ENCODE assay signal across 20 cellular contexts in genomic region chr19:7631577-7631976, GRCh38. TPM values are rescaled to one million over a fixed set of nuclear protein-coding genes. Genes with fewer than 3 reads are reported as not detected.
DNase-seq lines count a peak whose midpoint lies in the region; ATAC-seq and TF ChIP-seq lines count a peak whose summit lies in the region.
"Had no signal": no experiment of that assay in that cellular context is flagged by ENCODE, and none has a peak within 500 bp of the region (broad histone marks: within the 10 kb centered on the region; RNA-seq: fewer than 3 reads in every experiment).

No MANE protein-coding gene starts in this region.

- TF ChIP-seq CTCF in activated CD8-positive, alpha-beta T cell treated with anti-CD3 and anti-CD28 coated beads for 36 hours (IDR thresholded peaks at IDR 0.05): no peak
- TF ChIP-seq CTCF in nephron progenitor cell (IDR thresholded peaks at IDR 0.05): no peak

- H3K27ac ChIP-seq in CD8-positive, alpha-beta memory T cell (ENCODE audit: low read depth, low read length): no peak overlapping the region
- H3K27ac ChIP-seq: BLaER1, RWPE1 had no signal

- CTCF ChIA-PET in activated CD8-positive, alpha-beta T cell treated with anti-CD3 and anti-CD28 coated beads for 36 hours (lab: Charles Lee): interaction anchor here (3.2 to 4.0 kb wide), 2 partner anchors 49 to 63 kb away, joined by 17 to 18 read pairs; partner anchors contain the start of gene TRAPPC5
- CTCF ChIA-PET in activated CD8-positive, alpha-beta T cell treated with anti-CD3 and anti-CD28 coated beads, Interleukin-2, amount 10 ng/mL, durations not matched to agents 7 days and 5 days (lab: Charles Lee): interaction anchor here (1.2 to 2.6 kb wide), 2 partner anchors 21 to 63 kb away, joined by 3 to 13 read pairs; no protein-coding TSS in a partner anchor
- CTCF ChIA-PET in CD8-positive, alpha-beta memory T cell (lab: Charles Lee): no interaction called here

- POLR2A ChIA-PET in activated CD8-positive, alpha-beta T cell treated with anti-CD3 and anti-CD28 coated beads for 36 hours (lab: Charles Lee): interaction anchor here (1.7 kb wide), 1 partner anchor 13 kb away, joined by 3 read pairs; no protein-coding TSS in a partner anchor
- POLR2A ChIA-PET in activated CD8-positive, alpha-beta T cell treated with anti-CD3 and anti-CD28 coated beads, Interleukin-2, amount 10 ng/mL, durations not matched to agents 7 days and 5 days (lab: Charles Lee): interaction anchor here (2.0 kb wide), 1 partner anchor 17 kb away, joined by 6 read pairs; no protein-coding TSS in a partner anchor
- POLR2A ChIA-PET in CD8-positive, alpha-beta memory T cell (lab: Charles Lee): no interaction called here

- peaks cover 42% of the 10 kb centered on the region for H3K4me1 Mint-ChIP-seq in activated CD8-positive, alpha-beta T cell treated with anti-CD3 and anti-CD28 coated beads for 36 hours (ENCODE audit: low read depth)
- H3K4me1 Mint-ChIP-seq in activated CD8-positive, alpha-beta T cell treated with anti-CD3 and anti-CD28 coated beads, Interleukin-2, amount 10 ng/mL, durations not matched to agents 7 days and 5 days (ENCODE audit: low read depth): peaks cover 43% of the 10 kb centered on the region
- H3K4me1 Mint-ChIP-seq in CD8-positive, alpha-beta memory T cell: peaks cover 40 to 65% (median 48%) of the 10 kb centered on the region in 3 donors
- H3K4me1 Mint-ChIP-seq in activated T-helper 2 cell treated with anti-CD3 and anti-CD28 coated beads, Interferon-gamma antibody, Interleukin-2, Interleukin-4, amounts not matched to agents 10 μg/mL and 5 μg/mL and 100 μg/mL, durations not matched to agents 14 hours and 24 hours and 36 hours (ENCODE audit: low read depth): peaks cover 24% of the 10 kb centered on the region
- peaks cover 45% of the 10 kb centered on the region for H3K4me1 Mint-ChIP-seq in nephron progenitor cell

- no peaks in the 10 kb centered on the region for H3K27me3 ChIP-seq in CD8-positive, alpha-beta memory T cell (ENCODE audit: insufficient read depth, low read length, poor library complexity, severe bottlenecking)
- H3K27me3 ChIP-seq: BLaER1 had no signal

- H3K36me3 Mint-ChIP-seq in activated CD8-positive, alpha-beta T cell treated with anti-CD3 and anti-CD28 coated beads for 36 hours (ENCODE audit: low read depth): peaks cover 4% of the 10 kb centered on the region
- peaks cover 21% of the 10 kb centered on the region for H3K36me3 Mint-ChIP-seq in activated CD8-positive, alpha-beta T cell treated with anti-CD3 and anti-CD28 coated beads, Interleukin-2, amount 10 ng/mL, durations not matched to agents 7 days and 5 days (ENCODE audit: low read depth)
- H3K36me3 Mint-ChIP-seq in CD8-positive, alpha-beta memory T cell: peaks cover 0 to 41% (median 8%) of the 10 kb centered on the region in 3 donors
- peaks cover 16% of the 10 kb centered on the region for H3K36me3 Mint-ChIP-seq in activated T-helper 2 cell treated with anti-CD3 and anti-CD28 coated beads, Interferon-gamma antibody, Interleukin-2, Interleukin-4, amounts not matched to agents 10 μg/mL and 5 μg/mL and 100 μg/mL, durations not matched to agents 14 hours and 24 hours and 36 hours (ENCODE audit: low read depth)
- H3K36me3 Mint-ChIP-seq in nephron progenitor cell (ENCODE audit: low read depth): peaks cover 5% of the 10 kb centered on the region

- no peak for ATAC-seq in activated CD8-positive, alpha-beta T cell treated with anti-CD3 and anti-CD28 coated beads for 36 hours
- ATAC-seq in activated CD8-positive, alpha-beta T cell treated with anti-CD3 and anti-CD28 coated beads, Interleukin-2, amount 10 ng/mL, durations not matched to agents 7 days and 5 days: no peak
- ATAC-seq: PC-3 had no signal

- H3K9me3 Mint-ChIP-seq in activated CD8-positive, alpha-beta T cell treated with anti-CD3 and anti-CD28 coated beads for 36 hours: no peaks in the 10 kb centered on the region
- H3K9me3 Mint-ChIP-seq in activated CD8-positive, alpha-beta T cell treated with anti-CD3 and anti-CD28 coated beads, Interleukin-2, amount 10 ng/mL, durations not matched to agents 7 days and 5 days (ENCODE audit: insufficient read depth): no peaks in the 10 kb centered on the region
- H3K9me3 Mint-ChIP-seq in CD8-positive, alpha-beta memory T cell: no peaks in the 10 kb centered on the region
- H3K9me3 Mint-ChIP-seq in activated T-helper 2 cell treated with anti-CD3 and anti-CD28 coated beads, Interferon-gamma antibody, Interleukin-2, Interleukin-4, amounts not matched to agents 10 μg/mL and 5 μg/mL and 100 μg/mL, durations not matched to agents 14 hours and 24 hours and 36 hours: no peaks in the 10 kb centered on the region
- no peaks in the 10 kb centered on the region for H3K9me3 Mint-ChIP-seq in nephron progenitor cell
- H3K9me3 Mint-ChIP-seq: HFFc6 had no signal

- no peak overlapping the region for H3K27ac Mint-ChIP-seq in activated CD8-positive, alpha-beta T cell treated with anti-CD3 and anti-CD28 coated beads for 36 hours
- no peak overlapping the region for H3K27ac Mint-ChIP-seq in activated CD8-positive, alpha-beta T cell treated with anti-CD3 and anti-CD28 coated beads, Interleukin-2, amount 10 ng/mL, durations not matched to agents 7 days and 5 days
- H3K27ac Mint-ChIP-seq in CD8-positive, alpha-beta memory T cell: peak overlapping the region in 3 of 8 donors; percentile 50 to 71 (median 51)
- no peak overlapping the region for H3K27ac Mint-ChIP-seq in activated T-helper 2 cell treated with anti-CD3 and anti-CD28 coated beads, Interferon-gamma antibody, Interleukin-2, Interleukin-4, amounts not matched to agents 10 μg/mL and 5 μg/mL and 100 μg/mL, durations not matched to agents 14 hours and 24 hours and 36 hours
- no peak overlapping the region for H3K27ac Mint-ChIP-seq in nephron progenitor cell
- H3K27ac Mint-ChIP-seq: HFFc6 had no signal

- no peaks in the 10 kb centered on the region for H3K27me3 Mint-ChIP-seq in activated CD8-positive, alpha-beta T cell treated with anti-CD3 and anti-CD28 coated beads for 36 hours
- no peaks in the 10 kb centered on the region for H3K27me3 Mint-ChIP-seq in activated CD8-positive, alpha-beta T cell treated with anti-CD3 and anti-CD28 coated beads, Interleukin-2, amount 10 ng/mL, durations not matched to agents 7 days and 5 days (ENCODE audit: low read depth)
- no peaks in the 10 kb centered on the region for H3K27me3 Mint-ChIP-seq in CD8-positive, alpha-beta memory T cell
- no peaks in the 10 kb centered on the region for H3K27me3 Mint-ChIP-seq in activated T-helper 2 cell treated with anti-CD3 and anti-CD28 coated beads, Interferon-gamma antibody, Interleukin-2, Interleukin-4, amounts not matched to agents 10 μg/mL and 5 μg/mL and 100 μg/mL, durations not matched to agents 14 hours and 24 hours and 36 hours (ENCODE audit: low read depth)
- peaks cover 17% of the 10 kb centered on the region for H3K27me3 Mint-ChIP-seq in nephron progenitor cell (ENCODE audit: low read depth, poor library complexity)

- H3K4me3 ChIP-seq in CD8-positive, alpha-beta memory T cell (ENCODE audit: low read length): no peak overlapping the region

- H3K4me3 Mint-ChIP-seq in activated CD8-positive, alpha-beta T cell treated with anti-CD3 and anti-CD28 coated beads for 36 hours: peak overlapping the region; percentile 34
- no peak overlapping the region for H3K4me3 Mint-ChIP-seq in activated CD8-positive, alpha-beta T cell treated with anti-CD3 and anti-CD28 coated beads, Interleukin-2, amount 10 ng/mL, durations not matched to agents 7 days and 5 days
- peak overlapping the region in 4 of 7 donors; percentile 34 to 54 (median 47) for H3K4me3 Mint-ChIP-seq in CD8-positive, alpha-beta memory T cell
- peak overlapping the region; percentile 22 for H3K4me3 Mint-ChIP-seq in activated T-helper 2 cell treated with anti-CD3 and anti-CD28 coated beads, Interferon-gamma antibody, Interleukin-2, Interleukin-4, amounts not matched to agents 10 μg/mL and 5 μg/mL and 100 μg/mL, durations not matched to agents 14 hours and 24 hours and 36 hours (ENCODE audit: low read depth)
- peak overlapping the region; percentile 44 for H3K4me3 Mint-ChIP-seq in nephron progenitor cell

- intact Hi-C loops in activated CD8-positive, alpha-beta T cell treated with anti-CD3 and anti-CD28 coated beads for 36 hours (cut with micrococcal nuclease): no loop called here
- intact Hi-C loops in activated T-helper 2 cell treated with anti-CD3 and anti-CD28 coated beads, Interferon-gamma antibody, Interleukin-2, Interleukin-4, amounts not matched to agents 10 μg/mL and 5 μg/mL and 100 μg/mL, durations not matched to agents 14 hours and 24 hours and 36 hours (cut with micrococcal nuclease): no loop called here

- peaks cover 3% of the 10 kb centered on the region for H3K36me3 ChIP-seq in CD8-positive, alpha-beta memory T cell (ENCODE audit: insufficient read depth, low read length)

- DNase-seq in activated CD8-positive, alpha-beta T cell treated with anti-CD3 and anti-CD28 coated beads for 36 hours: no peak
- no peak for DNase-seq in activated CD8-positive, alpha-beta T cell treated with anti-CD3 and anti-CD28 coated beads, Interleukin-2, amount 10 ng/mL, durations not matched to agents 7 days and 5 days
- no peak for DNase-seq in CD8-positive, alpha-beta memory T cell
- DNase-seq in activated T-helper 2 cell treated with anti-CD3 and anti-CD28 coated beads, Interferon-gamma antibody, Interleukin-2, Interleukin-4, amounts not matched to agents 10 μg/mL and 5 μg/mL and 100 μg/mL, durations not matched to agents 14 hours and 24 hours and 36 hours (ENCODE audit: low spot score): no peak
- DNase-seq in nephron progenitor cell (no peak), DMS79 (lab: John Stamatoyannopoulos, UW) (no peak), retina (no peak), SK-N-DZ (ENCODE audit: low spot score) (no peak)
- DNase-seq: COR-L47, HFFc6, KG1, NCI-H1436 treated with DMSO at 0.1 percent for 48 hours, NCI-H2081 treated with DMSO at 0.1 percent for 48 hours, NCI-H510A, NCI-H82, PC-3 had no signal

- H3K4me1 ChIP-seq in CD8-positive, alpha-beta memory T cell (ENCODE audit: insufficient read depth, low read length): peaks cover 35% of the 10 kb centered on the region

- no peaks in the 10 kb centered on the region for H3K9me3 ChIP-seq in CD8-positive, alpha-beta memory T cell (ENCODE audit: low read length)
- H3K9me3 ChIP-seq: BLaER1 had no signal

RNA-seq across cellular contexts. Expression of gene PCP2, which starts 1.9 kb away (rescaled TPM):
- 1 to 10 TPM; 4.0 to 4.8 TPM for total RNA-seq in activated CD8-positive, alpha-beta T cell treated with anti-CD3 and anti-CD28 coated beads for 36 hours
- 1 to 10 TPM in 1 of 2 experiments, under 1 TPM in 1; 0.63 to 1.0 TPM for total RNA-seq in activated CD8-positive, alpha-beta T cell treated with anti-CD3 and anti-CD28 coated beads, Interleukin-2, amount 10 ng/mL, durations not matched to agents 7 days and 5 days
- total RNA-seq in CD8-positive, alpha-beta memory T cell: under 1 TPM; 0.48 to 0.91 TPM
- not detected for polyA plus RNA-seq in CD8-positive, alpha-beta memory T cell
- 1.2 and 1.6 TPM in 2 replicates for total RNA-seq in activated T-helper 2 cell treated with anti-CD3 and anti-CD28 coated beads, Interferon-gamma antibody, Interleukin-2, Interleukin-4, amounts not matched to agents 10 μg/mL and 5 μg/mL and 100 μg/mL, durations not matched to agents 14 hours and 24 hours and 36 hours
- not detected in 2 replicates for polyA plus RNA-seq in SK-N-DZ (2014; cell fraction: cytosol; rRNA removed)
- not detected in 2 replicates for polyA plus RNA-seq in SK-N-DZ (2014; cell fraction: nucleus; rRNA removed)
- total RNA-seq: A172, HFFc6, M059J, PC-3 had no signal

RNA-seq across cellular contexts. Expression of gene PET100, which starts 2.0 kb away (rescaled TPM):
- 10 to 100 TPM; 71.8 to 83.3 TPM for total RNA-seq in activated CD8-positive, alpha-beta T cell treated with anti-CD3 and anti-CD28 coated beads for 36 hours
- total RNA-seq in activated CD8-positive, alpha-beta T cell treated with anti-CD3 and anti-CD28 coated beads, Interleukin-2, amount 10 ng/mL, durations not matched to agents 7 days and 5 days: 100 to 1,000 TPM; 125 to 136 TPM
- total RNA-seq in CD8-positive, alpha-beta memory T cell: 100 to 1,000 TPM; 110 TPM
- 297 TPM for polyA plus RNA-seq in CD8-positive, alpha-beta memory T cell
- total RNA-seq in activated T-helper 2 cell treated with anti-CD3 and anti-CD28 coated beads, Interferon-gamma antibody, Interleukin-2, Interleukin-4, amounts not matched to agents 10 μg/mL and 5 μg/mL and 100 μg/mL, durations not matched to agents 14 hours and 24 hours and 36 hours: 95.7 and 113 TPM in 2 replicates
- 9.4 and 58.0 TPM in 2 replicates for polyA plus RNA-seq in SK-N-DZ (2014; cell fraction: cytosol; rRNA removed)
- polyA plus RNA-seq in SK-N-DZ (2014; cell fraction: nucleus; rRNA removed): 9.5 and 56.6 TPM in 2 replicates

RNA-seq across cellular contexts. Expression of gene XAB2, which starts 2.2 kb away (rescaled TPM):
- 10 to 100 TPM; 50.7 to 54.1 TPM for total RNA-seq in activated CD8-positive, alpha-beta T cell treated with anti-CD3 and anti-CD28 coated beads for 36 hours
- 10 to 100 TPM; 44.8 to 46.9 TPM for total RNA-seq in activated CD8-positive, alpha-beta T cell treated with anti-CD3 and anti-CD28 coated beads, Interleukin-2, amount 10 ng/mL, durations not matched to agents 7 days and 5 days
- total RNA-seq in CD8-positive, alpha-beta memory T cell: 10 to 100 TPM; 46.0 to 47.6 TPM
- polyA plus RNA-seq in CD8-positive, alpha-beta memory T cell: 8.8 TPM
- total RNA-seq in activated T-helper 2 cell treated with anti-CD3 and anti-CD28 coated beads, Interferon-gamma antibody, Interleukin-2, Interleukin-4, amounts not matched to agents 10 μg/mL and 5 μg/mL and 100 μg/mL, durations not matched to agents 14 hours and 24 hours and 36 hours: 43.0 and 44.3 TPM in 2 replicates
- polyA plus RNA-seq in SK-N-DZ (2014; cell fraction: cytosol; rRNA removed): 35.3 and 39.2 TPM in 2 replicates
- polyA plus RNA-seq in SK-N-DZ (2014; cell fraction: nucleus; rRNA removed): 84.4 and 87.7 TPM in 2 replicates

RNA-seq across cellular contexts. Expression of gene STXBP2, which starts 5.3 kb away (rescaled TPM):
- total RNA-seq in activated CD8-positive, alpha-beta T cell treated with anti-CD3 and anti-CD28 coated beads for 36 hours: 10 to 100 TPM; 96.4 to 99.2 TPM
- total RNA-seq in activated CD8-positive, alpha-beta T cell treated with anti-CD3 and anti-CD28 coated beads, Interleukin-2, amount 10 ng/mL, durations not matched to agents 7 days and 5 days: 100 to 1,000 TPM; 162 to 168 TPM
- 10 to 100 TPM; 80.1 to 80.5 TPM for total RNA-seq in CD8-positive, alpha-beta memory T cell
- 75.2 TPM for polyA plus RNA-seq in CD8-positive, alpha-beta memory T cell
- 96.3 and 104 TPM in 2 replicates for total RNA-seq in activated T-helper 2 cell treated with anti-CD3 and anti-CD28 coated beads, Interferon-gamma antibody, Interleukin-2, Interleukin-4, amounts not matched to agents 10 μg/mL and 5 μg/mL and 100 μg/mL, durations not matched to agents 14 hours and 24 hours and 36 hours
- polyA plus RNA-seq in SK-N-DZ (2014; cell fraction: cytosol; rRNA removed): 0.58 and 0.74 TPM in 2 replicates
- polyA plus RNA-seq in SK-N-DZ (2014; cell fraction: nucleus; rRNA removed): 4.6 and 6.9 TPM in 2 replicates

RNA-seq across cellular contexts. Expression of gene CAMSAP3, which starts 35.9 kb away (rescaled TPM):
- under 1 TPM; 0.25 to 0.63 TPM for total RNA-seq in activated CD8-positive, alpha-beta T cell treated with anti-CD3 and anti-CD28 coated beads for 36 hours
- total RNA-seq in activated CD8-positive, alpha-beta T cell treated with anti-CD3 and anti-CD28 coated beads, Interleukin-2, amount 10 ng/mL, durations not matched to agents 7 days and 5 days: under 1 TPM; 0.34 to 0.42 TPM
- total RNA-seq in CD8-positive, alpha-beta memory T cell: under 1 TPM; 0.24 to 0.31 TPM
- polyA plus RNA-seq in CD8-positive, alpha-beta memory T cell: 0.07 TPM
- total RNA-seq in activated T-helper 2 cell treated with anti-CD3 and anti-CD28 coated beads, Interferon-gamma antibody, Interleukin-2, Interleukin-4, amounts not matched to agents 10 μg/mL and 5 μg/mL and 100 μg/mL, durations not matched to agents 14 hours and 24 hours and 36 hours: 0.23 and 0.55 TPM in 2 replicates
- 2.9 and 5.4 TPM in 2 replicates for polyA plus RNA-seq in SK-N-DZ (2014; cell fraction: cytosol; rRNA removed)
- polyA plus RNA-seq in SK-N-DZ (2014; cell fraction: nucleus; rRNA removed): 8.3 and 10.1 TPM in 2 replicates
- total RNA-seq: HFFc6 had no signal
